In the genomic region with DNA sequence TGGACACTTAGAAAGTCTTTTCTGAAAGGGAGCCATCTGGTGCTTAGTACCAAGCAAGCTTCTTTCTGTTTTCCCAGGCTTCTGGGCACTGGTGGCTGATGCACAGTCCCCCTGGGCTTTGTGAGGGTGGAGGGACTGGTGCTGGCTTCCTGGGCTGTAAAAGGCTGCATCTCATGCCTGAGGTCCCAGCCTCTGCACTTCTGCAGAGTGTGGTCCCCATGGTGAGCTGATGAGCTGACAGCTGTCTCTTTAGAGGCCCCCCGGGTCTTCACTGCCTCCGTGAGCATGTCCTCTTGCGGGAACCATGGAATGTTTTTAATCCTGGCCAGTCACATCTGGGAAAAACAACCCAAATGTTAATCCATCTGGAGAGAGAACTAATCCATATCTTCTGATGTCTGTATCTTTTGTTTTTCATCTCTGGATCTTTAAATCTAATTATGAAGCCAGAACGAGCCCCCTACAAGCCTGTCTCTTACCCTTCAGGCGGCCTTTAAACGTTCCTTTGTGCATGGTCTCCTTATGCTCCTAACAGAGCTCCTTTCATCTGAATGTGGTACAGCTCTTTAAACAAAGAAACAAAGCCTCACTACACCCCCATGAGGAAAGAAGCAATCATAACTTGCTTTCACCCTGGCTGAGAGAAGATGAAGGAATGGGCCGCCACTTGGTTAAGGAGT, we compare ENCODE assay signal across 17 cellular contexts. TPM values are rescaled to one million over a fixed set of nuclear protein-coding genes. Genes with fewer than 3 reads are reported as not detected.
DNase-seq lines count a peak whose midpoint lies in the region; ATAC-seq, FAIRE-seq and TF ChIP-seq lines count a peak whose summit lies in the region.
"Had no signal": no experiment of that assay in that cellular context is flagged by ENCODE, and none has a peak within 500 bp of the region (broad histone marks: within the 10 kb centered on the region; RNA-seq: fewer than 3 reads in every experiment).

No MANE protein-coding gene starts in this region.

- no peak for TF ChIP-seq CTCF in right atrium auricular region (IDR thresholded peaks at IDR 0.05)

- ATAC-seq in Right ventricle myocardium inferior (peak; percentile 38), HG02884 (IDR thresholded peaks at IDR 0.05; ENCODE audit: unreplicated experiment) (no peak)

- no peak overlapping the region for H3K27ac ChIP-seq in right atrium auricular region
- H3K27ac ChIP-seq: GM23248, psoas muscle had no signal

- H3K9me3 ChIP-seq in right atrium auricular region = no peaks in the 10 kb centered on the region
- H3K9me3 ChIP-seq: psoas muscle had no signal

- intact Hi-C loops in Right ventricle myocardium inferior (cut with DNase I) = no loop called here

- no peak overlapping the region for H3K4me3 ChIP-seq in right atrium auricular region
- H3K4me3 ChIP-seq: GM23248, psoas muscle had no signal

- H3K36me3 ChIP-seq in right atrium auricular region = no peaks in the 10 kb centered on the region

- no peak for FAIRE-seq in RCC 7860 (lab: Jason Lieb, UNC)
- FAIRE-seq: bronchial epithelial cell had no signal

- in situ Hi-C loops in SK-MEL-5 (cut with HindIII; ENCODE audit: low pct_unique_long_range_greater_than_20kb, low sequenced_read_pairs) = loop anchor here (10.0 kb wide), 1 partner anchor 154 kb away; no protein-coding TSS in a partner anchor

- no peaks in the 10 kb centered on the region for H3K27me3 ChIP-seq in right atrium auricular region

- DNase-seq in Right ventricle myocardium inferior (ENCODE audit: missing footprints) (no peak), right atrium auricular region (ENCODE audit: low spot score) (no peak), SK-MEL-5 (ENCODE audit: low read depth, low spot score) (peak; percentile 79), inferior parietal cortex (ENCODE audit: extremely low spot score) (peak; percentile 68), superior temporal gyrus (ENCODE audit: extremely low spot score) (peak; percentile 83), NCI-H2029 (lab: John Stamatoyannopoulos, UW) (no peak), RCC 7860 (ENCODE audit: low spot score) (no peak)
- DNase-seq: activated CD4-positive, alpha-beta T cell treated with anti-CD3 and anti-CD28 coated beads, Interleukin-2, amount 50 U/mL, for 1 hour; GM23248; MV-4-11; psoas muscle; stimulated activated CD4-positive, alpha-beta T cell treated with anti-CD3 and anti-CD28 coated beads, Interleukin-4, amount 100 ng/mL, for 4 hours; stimulated activated naive CD4-positive, alpha-beta T cell treated with Interleukin-2 at 50 U/mL for 16 hours had no signal

- no peaks in the 10 kb centered on the region for H3K4me1 ChIP-seq in right atrium auricular region
- H3K4me1 ChIP-seq: psoas muscle had no signal

RNA-seq across cellular contexts. Expression of a gene that starts 40.4 kb away (rescaled TPM):
- total RNA-seq in Right ventricle myocardium inferior (0.27 TPM), right atrium auricular region (under 1 TPM in 1 of 2 donors, not detected in 1; 0.37 TPM)
- total RNA-seq in SK-MEL-5 (2014; rRNA removed; shearing (Covaris generic)) = not detected in 2 replicates
- not detected in 2 replicates for polyA plus RNA-seq in SK-MEL-5 (2015; cell fraction: cytosol; rRNA removed)
- polyA plus RNA-seq in SK-MEL-5 (2015; cell fraction: nucleus; rRNA removed) = not detected in 2 replicates
- total RNA-seq: bronchial epithelial cell, GM23248, HT1080, lung microvascular endothelial cell had no signal
- polyA plus RNA-seq: GM23248 had no signal

Comparison
In these comparisons a context has a peak if more than half of its experiments do, and no peak if none do; other contexts are left out.
1. DNase-seq: peak in SK-MEL-5 (single experiment), inferior parietal cortex (single experiment) and superior temporal gyrus (single experiment); none in Right ventricle myocardium inferior (single experiment), right atrium auricular region (single experiment), NCI-H2029 (single experiment) and RCC 7860 (single experiment).